ENCODE assay signal across 24 cellular contexts in genomic region chr7:124113040-124113439, GRCh38.
"Had no signal": no experiment of that assay in that cellular context is flagged by ENCODE, and none has a peak within 500 bp of the region (broad histone marks: within the 10 kb centered on the region; RNA-seq: fewer than 3 reads in every experiment).

No MANE protein-coding gene starts in this region.

- H3K4me3 ChIP-seq: gastroesophageal sphincter, heart left ventricle, left lung, pancreas, psoas muscle, tibial artery had no signal

- H3K36me3 ChIP-seq: gastroesophageal sphincter, heart left ventricle, left lung, pancreas, tibial artery had no signal

- H3K36me3 Mint-ChIP-seq: activated CD4-positive, alpha-beta memory T cell treated with anti-CD3 and anti-CD28 coated beads for 36 hours; activated naive CD4-positive, alpha-beta T cell treated with anti-CD3 and anti-CD28 coated beads, Interleukin-2, amount 10 ng/mL, durations not matched to agents 7 days and 5 days; naive thymus-derived CD8-positive, alpha-beta T cell had no signal

- DNase-seq: activated CD4-positive, alpha-beta memory T cell treated with anti-CD3 and anti-CD28 coated beads for 36 hours; activated CD4-positive, alpha-beta T cell treated with anti-CD3 and anti-CD28 coated beads for 4 hours; activated CD4-positive, CD25-positive, alpha-beta regulatory T cell; activated effector memory CD4-positive, alpha-beta T cell treated with Interleukin-2 at 50 U/mL for 16 hours; activated naive CD4-positive, alpha-beta T cell treated with anti-CD3 and anti-CD28 coated beads, Interleukin-2, amount 10 ng/mL, durations not matched to agents 7 days and 5 days; activated T-cell treated with anti-CD3 and anti-CD28 coated beads, Interleukin-2, amount 50 U/mL, for 72 hours; amygdala; cerebellar nuclear complex; cortex of kidney; heart left ventricle; left lung; naive thymus-derived CD8-positive, alpha-beta T cell; pancreas; psoas muscle; right cardiac atrium; stimulated activated CD4-positive, alpha-beta T cell treated with anti-CD3 and anti-CD28 coated beads, Interleukin-12 subunit alpha, Interleukin-12 subunit beta, amount 100 ng/mL, for 4 hours; stimulated activated CD4-positive, alpha-beta T cell treated with anti-CD3 and anti-CD28 coated beads, Interleukin-4, amount 100 ng/mL, for 4 hours; substantia nigra; T-helper 1 cell; tibial artery had no signal

- H3K4me1 ChIP-seq: gastroesophageal sphincter, heart left ventricle, left lung, pancreas, psoas muscle, tibial artery had no signal

- H3K27me3 Mint-ChIP-seq: activated CD4-positive, alpha-beta memory T cell treated with anti-CD3 and anti-CD28 coated beads for 36 hours; activated naive CD4-positive, alpha-beta T cell treated with anti-CD3 and anti-CD28 coated beads, Interleukin-2, amount 10 ng/mL, durations not matched to agents 7 days and 5 days had no signal

- H3K4me3 Mint-ChIP-seq: activated CD4-positive, alpha-beta memory T cell treated with anti-CD3 and anti-CD28 coated beads for 36 hours; activated naive CD4-positive, alpha-beta T cell treated with anti-CD3 and anti-CD28 coated beads, Interleukin-2, amount 10 ng/mL, durations not matched to agents 7 days and 5 days; activated T-cell treated with anti-CD3 and anti-CD28 coated beads, Interleukin-2, amount 50 U/mL, for 72 hours; mesothelial cell of epicardium; naive thymus-derived CD8-positive, alpha-beta T cell; stimulated activated naive CD8-positive, alpha-beta T cell treated with anti-CD3 and anti-CD28 coated beads, Interleukin-15, Interleukin-2, amounts not matched to agents 100 ng/mL and 50 ng/mL, for 24 hours had no signal

- H3K4me1 Mint-ChIP-seq: activated naive CD4-positive, alpha-beta T cell treated with anti-CD3 and anti-CD28 coated beads, Interleukin-2, amount 10 ng/mL, durations not matched to agents 7 days and 5 days; naive thymus-derived CD8-positive, alpha-beta T cell had no signal

- H3K9me3 Mint-ChIP-seq: activated naive CD4-positive, alpha-beta T cell treated with anti-CD3 and anti-CD28 coated beads, Interleukin-2, amount 10 ng/mL, durations not matched to agents 7 days and 5 days; stimulated activated naive CD8-positive, alpha-beta T cell treated with anti-CD3 and anti-CD28 coated beads, Interleukin-15, Interleukin-2, amounts not matched to agents 100 ng/mL and 50 ng/mL, for 24 hours had no signal

- H3K27me3 ChIP-seq: gastroesophageal sphincter, heart left ventricle, left lung, pancreas, tibial artery had no signal

- H3K27ac ChIP-seq: epithelial cell of prostate, gastroesophageal sphincter, heart left ventricle, left lung, pancreas, psoas muscle, tibial artery had no signal

- H3K27ac Mint-ChIP-seq: activated CD4-positive, alpha-beta memory T cell treated with anti-CD3 and anti-CD28 coated beads for 36 hours; activated naive CD4-positive, alpha-beta T cell treated with anti-CD3 and anti-CD28 coated beads, Interleukin-2, amount 10 ng/mL, durations not matched to agents 7 days and 5 days; activated T-cell treated with anti-CD3 and anti-CD28 coated beads, Interleukin-2, amount 50 U/mL, for 72 hours; mesothelial cell of epicardium; naive thymus-derived CD8-positive, alpha-beta T cell; stimulated activated naive CD8-positive, alpha-beta T cell treated with anti-CD3 and anti-CD28 coated beads, Interleukin-15, Interleukin-2, amounts not matched to agents 100 ng/mL and 50 ng/mL, for 24 hours had no signal

- H3K9me3 ChIP-seq: gastroesophageal sphincter, pancreas, tibial artery had no signal
